ENCODE assay signal across 24 cellular contexts in the genomic region with DNA sequence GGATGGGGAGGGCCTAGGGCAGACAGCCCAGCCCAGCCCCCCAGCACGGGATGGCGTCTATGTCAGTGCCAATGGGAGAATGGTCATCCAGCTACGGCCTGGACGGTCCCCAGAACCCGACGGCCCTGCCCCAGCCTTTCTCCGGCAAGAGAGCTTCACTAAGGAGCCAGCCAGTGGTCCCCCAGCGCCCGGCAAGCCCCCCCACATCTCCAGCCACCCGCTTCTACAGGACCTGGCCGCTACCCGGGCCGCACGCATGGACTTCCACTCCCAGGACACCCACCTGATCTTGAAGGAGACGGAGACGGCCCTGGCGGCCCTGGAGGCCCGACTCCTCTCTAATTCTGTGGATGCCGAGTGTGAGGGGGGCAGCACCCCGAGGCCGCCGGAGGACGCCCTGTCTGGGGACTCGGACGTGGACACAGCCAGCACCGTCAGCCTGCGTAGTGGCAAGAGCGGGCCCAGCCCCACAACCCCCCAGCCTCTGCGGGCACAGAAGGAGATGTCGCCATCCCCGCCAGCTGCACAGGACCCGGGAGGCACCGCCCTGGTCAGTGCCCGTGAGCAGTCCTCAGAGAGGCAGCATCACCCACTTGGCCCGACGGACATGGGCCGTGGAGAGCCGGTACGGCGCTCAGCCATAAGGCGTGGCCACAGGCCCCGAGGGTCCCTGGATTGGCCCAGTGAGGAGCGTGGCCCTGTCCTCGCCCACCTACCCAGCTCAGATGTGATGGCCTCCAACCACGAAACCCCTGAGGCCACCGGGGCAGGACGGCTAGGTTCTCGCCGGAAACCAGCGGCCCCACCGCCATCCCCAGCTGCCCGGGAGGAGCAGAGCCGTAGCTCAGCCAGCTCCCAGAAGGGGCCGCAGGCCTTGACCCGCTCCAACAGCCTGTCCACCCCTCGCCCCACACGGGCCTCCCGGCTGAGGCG. TPM values are rescaled to one million over a fixed set of nuclear protein-coding genes. Genes with fewer than 3 reads are reported as not detected.
A peak's percentile ranks its signal among the peaks of the same experiment; 100 is the strongest.
DNase-seq lines count a peak whose midpoint lies in the region; ATAC-seq and TF ChIP-seq lines count a peak whose summit lies in the region.
"Had no signal": no experiment of that assay in that cellular context is flagged by ENCODE, and none has a peak within 500 bp of the region (broad histone marks: within the 10 kb centered on the region; RNA-seq: fewer than 3 reads in every experiment).

No MANE protein-coding gene starts in this region.

- no peak for TF ChIP-seq EP300 in upper lobe of left lung (IDR thresholded peaks at IDR 0.05)

- H3K4me1 ChIP-seq in right atrium auricular region (no peaks in the 10 kb centered on the region), lower lobe of right lung (no peaks in the 10 kb centered on the region), upper lobe of left lung (peaks cover 0 to 2% (median 0%) of the 10 kb centered on the region in 4 donors)
- H3K4me1 ChIP-seq: vagina had no signal

- ATAC-seq in Right ventricle myocardium inferior (no peak), lower lobe of right lung (no peak), upper lobe of left lung (ENCODE audit: low FRiP score in 2 of 2) (no peak)
- ATAC-seq: natural killer cell treated with Interleukin-12 subunit alpha and Interleukin-12 subunit beta and Interleukin-15 and Interleukin-18, amount 100 ng/mL, for 72 hours had no signal

- DNase-seq in Right ventricle myocardium inferior (ENCODE audit: missing footprints) (peak; percentile 60), right atrium auricular region (ENCODE audit: low spot score) (no peak), MCF 10A (ENCODE audit: unreplicated experiment) (no peak), lower lobe of right lung (peak; percentile 46), upper lobe of left lung (peak; percentile 18 to 82), GM10266 (ENCODE audit: extremely low spot score) (no peak), OCI-M1 (lab: John Stamatoyannopoulos, UW) (no peak)
- no peak for DNase-seq in activated T-cell treated with anti-CD3 and anti-CD28 coated beads, Interleukin-2, amount 50 U/mL, for 24 hours
- DNase-seq: ACHN; CD4-positive, CD25-positive, alpha-beta regulatory T cell; cortex of kidney; H9; mesendoderm; NCI-H1092 treated with DMSO at 0.1 percent for 48 hours; NCI-H2081 treated with DMSO at 0.1 percent for 48 hours; retina; stimulated activated naive CD8-positive, alpha-beta T cell treated with anti-CD3 and anti-CD28 coated beads, Interleukin-15, amount 100 ng/mL, for 72 hours had no signal

- WGBS in upper lobe of left lung, 2 donors = 96% methylated on average over 14 to 58 of the region's 59 CpGs

- POLR2A ChIA-PET in MCF 10A (lab: Yijun Ruan, JAX) = interaction anchor here (0.6 kb wide), 1 partner anchor 34 kb away, joined by 3 read pairs; no protein-coding TSS in a partner anchor

- H3K36me3 ChIP-seq in right atrium auricular region (peaks cover 31% of the 10 kb centered on the region), lower lobe of right lung (peaks cover 46% of the 10 kb centered on the region), upper lobe of left lung (peaks cover 0 to 50% (median 41%) of the 10 kb centered on the region in 4 donors)

- peaks cover 22% of the 10 kb centered on the region for H3K36me3 Mint-ChIP-seq in MCF 10A (ENCODE audit: insufficient read depth, unreplicated experiment)
- H3K36me3 Mint-ChIP-seq in activated T-cell treated with anti-CD3 and anti-CD28 coated beads, Interleukin-2, amount 50 U/mL, for 24 hours (ENCODE audit: low read depth) = no peaks in the 10 kb centered on the region
- H3K36me3 Mint-ChIP-seq: activated naive CD8-positive, alpha-beta T cell; brain; CD4-positive, CD25-positive, alpha-beta regulatory T cell; natural killer cell treated with Interleukin-12 subunit alpha and Interleukin-12 subunit beta and Interleukin-15 and Interleukin-18, amount 100 ng/mL, for 72 hours had no signal

- H3K9me3 ChIP-seq in right atrium auricular region (no peaks in the 10 kb centered on the region), lower lobe of right lung (no peaks in the 10 kb centered on the region), upper lobe of left lung (no peaks in the 10 kb centered on the region)
- H3K9me3 ChIP-seq: vagina had no signal

- no peaks in the 10 kb centered on the region for H3K27me3 ChIP-seq in right atrium auricular region
- no peaks in the 10 kb centered on the region for H3K27me3 ChIP-seq in lower lobe of right lung (ENCODE audit: low read depth)
- no peaks in the 10 kb centered on the region for H3K27me3 ChIP-seq in upper lobe of left lung
- H3K27me3 ChIP-seq: hepatocyte, vagina had no signal

- H3K9me3 Mint-ChIP-seq in MCF 10A (ENCODE audit: unreplicated experiment) = no peaks in the 10 kb centered on the region
- no peaks in the 10 kb centered on the region for H3K9me3 Mint-ChIP-seq in activated T-cell treated with anti-CD3 and anti-CD28 coated beads, Interleukin-2, amount 50 U/mL, for 24 hours
- H3K9me3 Mint-ChIP-seq: brain; natural killer cell treated with Interleukin-12 subunit alpha and Interleukin-12 subunit beta and Interleukin-15 and Interleukin-18, amount 100 ng/mL, for 72 hours; stimulated activated naive CD8-positive, alpha-beta T cell treated with anti-CD3 and anti-CD28 coated beads, Interleukin-15, amount 100 ng/mL, for 72 hours had no signal

- no peak overlapping the region for H3K27ac ChIP-seq in right atrium auricular region
- no peak overlapping the region for H3K27ac ChIP-seq in lower lobe of right lung
- no peak overlapping the region for H3K27ac ChIP-seq in upper lobe of left lung
- H3K27ac ChIP-seq: hepatocyte, vagina had no signal

- H3K4me3 Mint-ChIP-seq in MCF 10A (ENCODE audit: unreplicated experiment) = no peak overlapping the region
- H3K4me3 Mint-ChIP-seq in activated T-cell treated with anti-CD3 and anti-CD28 coated beads, Interleukin-2, amount 50 U/mL, for 24 hours = no peak overlapping the region
- H3K4me3 Mint-ChIP-seq: activated naive CD8-positive, alpha-beta T cell; brain; CD4-positive, CD25-positive, alpha-beta regulatory T cell; H9; natural killer cell treated with Interleukin-12 subunit alpha and Interleukin-12 subunit beta and Interleukin-15 and Interleukin-18, amount 100 ng/mL, for 72 hours; stimulated activated naive CD8-positive, alpha-beta T cell treated with anti-CD3 and anti-CD28 coated beads, Interleukin-15, amount 100 ng/mL, for 72 hours had no signal

- TF ChIP-seq CTCF in right atrium auricular region (IDR thresholded peaks at IDR 0.05) (no peak), MCF 10A (IDR thresholded peaks at IDR 0.05; ENCODE audit: unreplicated experiment) (no peak), lower lobe of right lung (IDR thresholded peaks at IDR 0.05) (no peak), upper lobe of left lung (IDR thresholded peaks at IDR 0.05) (no peak), GM10266 (IDR thresholded peaks at IDR 0.05; ENCODE audit: control insufficient read depth, insufficient read depth, low read depth, missing control alignments) (no peak)

- no peaks in the 10 kb centered on the region for H3K4me1 Mint-ChIP-seq in MCF 10A (ENCODE audit: insufficient read depth, unreplicated experiment)
- no peaks in the 10 kb centered on the region for H3K4me1 Mint-ChIP-seq in activated T-cell treated with anti-CD3 and anti-CD28 coated beads, Interleukin-2, amount 50 U/mL, for 24 hours (ENCODE audit: low read depth)
- H3K4me1 Mint-ChIP-seq: brain; CD4-positive, CD25-positive, alpha-beta regulatory T cell; stimulated activated naive CD8-positive, alpha-beta T cell treated with anti-CD3 and anti-CD28 coated beads, Interleukin-15, amount 100 ng/mL, for 72 hours had no signal

- no peaks in the 10 kb centered on the region for H3K27me3 Mint-ChIP-seq in MCF 10A (ENCODE audit: insufficient read depth, unreplicated experiment)
- no peaks in the 10 kb centered on the region for H3K27me3 Mint-ChIP-seq in activated T-cell treated with anti-CD3 and anti-CD28 coated beads, Interleukin-2, amount 50 U/mL, for 24 hours
- H3K27me3 Mint-ChIP-seq: activated naive CD8-positive, alpha-beta T cell; brain; CD4-positive, CD25-positive, alpha-beta regulatory T cell; natural killer cell treated with Interleukin-12 subunit alpha and Interleukin-12 subunit beta and Interleukin-15 and Interleukin-18, amount 100 ng/mL, for 72 hours; stimulated activated naive CD8-positive, alpha-beta T cell treated with anti-CD3 and anti-CD28 coated beads, Interleukin-15, amount 100 ng/mL, for 72 hours had no signal

- no peak overlapping the region for H3K27ac Mint-ChIP-seq in MCF 10A (ENCODE audit: low read depth, unreplicated experiment)
- H3K27ac Mint-ChIP-seq in activated T-cell treated with anti-CD3 and anti-CD28 coated beads, Interleukin-2, amount 50 U/mL, for 24 hours = no peak overlapping the region
- H3K27ac Mint-ChIP-seq: activated naive CD8-positive, alpha-beta T cell; brain; CD4-positive, CD25-positive, alpha-beta regulatory T cell; H9; natural killer cell treated with Interleukin-12 subunit alpha and Interleukin-12 subunit beta and Interleukin-15 and Interleukin-18, amount 100 ng/mL, for 72 hours had no signal

- CTCF ChIA-PET in MCF 10A (lab: Yijun Ruan, JAX) = interaction anchor here (0.6 to 1.5 kb wide), 2 partner anchors 11 to 194 kb away, joined by 3 read pairs; no protein-coding TSS in a partner anchor

- intact Hi-C loops in Right ventricle myocardium inferior (cut with DNase I) (no loop called here), MCF 10A (cut with micrococcal nuclease) (no loop called here), lower lobe of right lung (cut with DNase I) (no loop called here)

- H3K4me3 ChIP-seq in right atrium auricular region = no peak overlapping the region
- H3K4me3 ChIP-seq in lower lobe of right lung = no peak overlapping the region
- no peak overlapping the region for H3K4me3 ChIP-seq in upper lobe of left lung
- H3K4me3 ChIP-seq: hepatocyte, vagina had no signal

- TSS peak; percentile 51 for BruUV-seq in MCF 10A (replicated peaks; lab: Mats Ljungman, UMichigan)

- TF ChIP-seq POLR2A in upper lobe of left lung (IDR thresholded peaks at IDR 0.05) = no peak

RNA-seq across cellular contexts. Expression of gene CEP170B, which starts 21.9 kb away (rescaled TPM):
- total RNA-seq in Right ventricle myocardium inferior (10.5 TPM), right atrium auricular region (10 to 100 TPM in 1 of 2 donors, 1 to 10 TPM in 1; 7.9 to 15.1 TPM), MCF 10A (2022) (61.8 and 77.4 TPM in 2 replicates), lower lobe of right lung (24.7 TPM), upper lobe of left lung (10 to 100 TPM; 24.2 to 57.8 (median 35.6) TPM)

RNA-seq across cellular contexts. Expression of gene PLD4, which starts 37.7 kb away (rescaled TPM):
- total RNA-seq in Right ventricle myocardium inferior (not detected), right atrium auricular region (under 1 TPM in 1 of 2 donors, not detected in 1; 0.08 TPM), MCF 10A (2022) (not detected in 2 replicates), lower lobe of right lung (1.2 TPM), upper lobe of left lung (1 to 10 TPM in 2 of 6 donors, under 1 TPM in 1, not detected in 3; under 0.01 to 6.1 (median 2.5) TPM)
- total RNA-seq: CD4-positive, CD25-positive, alpha-beta regulatory T cell; H9; hepatocyte; LHCN-M2; natural killer cell treated with Interleukin-12 subunit alpha and Interleukin-12 subunit beta and Interleukin-15 and Interleukin-18, amount 100 ng/mL, for 72 hours; NCI-H460; vagina had no signal

Comparison
In these comparisons a context has a peak if more than half of its experiments do, and no peak if none do; other contexts are left out.
1. DNase-seq: peak in Right ventricle myocardium inferior (single experiment), lower lobe of right lung (single experiment) and upper lobe of left lung (2 of 2); none in right atrium auricular region (single experiment), MCF 10A (single experiment), activated T-cell treated with anti-CD3 and anti-CD28 coated beads, Interleukin-2, amount 50 U/mL, for 24 hours (single experiment), GM10266 (single experiment) and OCI-M1 (single experiment).